In the genomic region with DNA sequence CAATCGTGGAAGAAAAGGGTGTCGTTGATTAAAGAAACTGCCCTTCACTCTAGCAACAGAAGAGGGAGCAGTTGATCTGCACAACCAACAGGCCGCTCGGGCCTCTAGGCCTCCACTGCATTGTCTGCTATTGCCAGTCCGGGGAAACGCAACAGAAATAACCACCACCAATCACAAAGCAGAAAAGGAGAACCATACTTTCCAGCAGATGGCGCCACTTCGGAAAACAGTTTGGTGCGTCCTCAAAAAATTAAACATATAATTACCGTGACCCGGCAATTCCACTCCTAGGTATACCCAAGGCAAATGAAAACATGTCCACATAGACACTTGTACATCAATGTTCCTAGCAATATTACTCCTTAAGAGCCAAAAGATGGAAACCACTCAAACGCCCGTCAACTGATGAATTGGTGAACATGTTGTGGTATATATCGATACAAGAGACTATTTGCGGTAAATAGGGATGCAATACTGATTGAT, we compare ENCODE assay signal across 8 cellular contexts.
DNase-seq lines count a peak whose midpoint lies in the region; ATAC-seq and TF ChIP-seq lines count a peak whose summit lies in the region.

No MANE protein-coding gene starts in this region.

- DNase-seq in activated T-cell treated with anti-CD3 and anti-CD28 coated beads for 48 hours (ENCODE audit: low read depth) (peak; percentile 25), activated T-cell treated with anti-CD3 and anti-CD28 coated beads for 4 hours (no peak), Karpas-422 (peak; percentile 80), SK-MEL-5 (ENCODE audit: low read depth, low spot score) (peak; percentile 93), dorsolateral prefrontal cortex (peak; percentile 18 to 85 (median 72)), right lobe of liver (peak; percentile 74 to 85 (median 81)), testis (peak; percentile 90)

- in situ Hi-C loops in SK-MEL-5 (cut with HindIII; ENCODE audit: low pct_unique_long_range_greater_than_20kb, low sequenced_read_pairs): no loop called here

- H3K9ac ChIP-seq in Karpas-422 (ENCODE audit: low read length): no peak overlapping the region

- H3K4me1 ChIP-seq in Karpas-422 (ENCODE audit: low read length): no peaks in the 10 kb centered on the region
- peaks cover 0 to 8% (median 3%) of the 10 kb centered on the region in 4 donors for H3K4me1 ChIP-seq in right lobe of liver
- no peaks in the 10 kb centered on the region for H3K4me1 ChIP-seq in testis

- no peaks in the 10 kb centered on the region for H3K79me2 ChIP-seq in Karpas-422 (ENCODE audit: low read length)

- no peaks in the 10 kb centered on the region for H3K9me2 ChIP-seq in Karpas-422 (replicated peaks; ENCODE audit: insufficient read depth, low read length)

- no peak overlapping the region for H3K4me2 ChIP-seq in Karpas-422 (ENCODE audit: low read depth, low read length, poor library complexity, severe bottlenecking)

- H3K27ac ChIP-seq in Karpas-422 (ENCODE audit: low read length) (no peak overlapping the region), dorsolateral prefrontal cortex (no peak overlapping the region), right lobe of liver (no peak overlapping the region), testis (no peak overlapping the region)

- H2AFZ ChIP-seq in Karpas-422 (ENCODE audit: low read length): no peak overlapping the region

- H3K36me3 ChIP-seq in Karpas-422 (ENCODE audit: insufficient read depth, low read length): no peaks in the 10 kb centered on the region
- H3K36me3 ChIP-seq in right lobe of liver: no peaks in the 10 kb centered on the region
- no peaks in the 10 kb centered on the region for H3K36me3 ChIP-seq in testis (ENCODE audit: low read depth, missing control alignments)

- H4K20me1 ChIP-seq in Karpas-422 (ENCODE audit: insufficient read depth, low read depth, low read length): no peaks in the 10 kb centered on the region

- no peak for TF ChIP-seq POLR2A in right lobe of liver (IDR thresholded peaks at IDR 0.05)
- TF ChIP-seq POLR2A in testis (IDR thresholded peaks at IDR 0.05): no peak

- H3K27me3 ChIP-seq in Karpas-422 (ENCODE audit: low read length): no peaks in the 10 kb centered on the region
- H3K27me3 ChIP-seq in dorsolateral prefrontal cortex: no peaks in the 10 kb centered on the region
- no peaks in the 10 kb centered on the region for H3K27me3 ChIP-seq in right lobe of liver
- no peaks in the 10 kb centered on the region for H3K27me3 ChIP-seq in testis

- H3K4me3 ChIP-seq in Karpas-422 (ENCODE audit: low read length) (no peak overlapping the region), dorsolateral prefrontal cortex (no peak overlapping the region), right lobe of liver (no peak overlapping the region), testis (no peak overlapping the region)

- intact Hi-C loops in dorsolateral prefrontal cortex (cut with DNase I) (loop anchor here (5.0 to 10.0 kb wide), 4 partner anchors 93 to 394 kb away; a partner anchor contains a TSS), right lobe of liver (cut with DNase I) (loop anchor here in 1 of 2 donors (10.0 kb wide), 1 partner anchor 377 kb away; no protein-coding TSS in a partner anchor), testis (cut with DNase I; ENCODE audit: low total_unique reads) (no loop called here)

- TF ChIP-seq CTCF in dorsolateral prefrontal cortex (IDR thresholded peaks at IDR 0.05 in 54 of 56, conservative IDR thresholded peaks at IDR 0.05 in 2 of 56; ENCODE audit: low read depth in 1 of 56, partially characterized antibody in 56 of 56) (peak; percentile 74 to 99 (median 92)), right lobe of liver (IDR thresholded peaks at IDR 0.05) (peak; percentile 79 to 97 (median 92)), testis (IDR thresholded peaks at IDR 0.05) (peak; percentile 76 to 86 (median 81))

- WGBS in right lobe of liver (ENCODE audit: insufficient coverage, low coverage, low lambda C conversion rate, missing lambda C conversion rate): 31% methylated on average over 15 of the region's 15 CpGs
- WGBS in testis, 2 donors: 52 to 63% methylated on average over 15 of the region's 15 CpGs

- H3K9me3 ChIP-seq in Karpas-422 (ENCODE audit: low read length) (peaks cover 7% of the 10 kb centered on the region; the same call in 1 of the 2 replicates), right lobe of liver (no peaks in the 10 kb centered on the region), testis (no peaks in the 10 kb centered on the region)

- ATAC-seq in right lobe of liver (peak; percentile 88 to 93 (median 90)), GM19035 (IDR thresholded peaks at IDR 0.05; ENCODE audit: unreplicated experiment) (no peak)
